In the genomic region with DNA sequence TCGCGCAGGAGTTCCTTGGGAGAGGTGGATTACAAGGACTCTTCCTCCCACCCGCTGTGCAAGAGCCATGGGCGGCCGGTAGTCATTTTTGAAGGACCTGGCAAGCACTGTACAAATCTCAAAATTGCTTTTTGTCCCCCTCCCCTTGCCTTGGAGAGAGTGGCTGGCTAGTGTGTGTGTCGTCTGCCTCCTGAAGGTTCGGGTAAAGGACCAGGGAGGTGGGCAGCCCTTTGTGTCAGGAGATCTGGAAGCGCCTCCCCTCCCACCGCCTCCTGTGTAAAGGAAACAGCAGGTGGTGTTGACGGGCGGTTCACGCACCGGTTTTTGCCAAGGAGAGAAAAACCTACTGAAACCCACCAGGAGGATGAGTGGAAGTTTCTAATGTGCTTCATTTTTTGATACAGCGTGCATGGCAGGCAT, we compare ENCODE assay signal across 1 cellular context.
TF ChIP-seq lines count a peak whose summit lies in the region.

No MANE protein-coding gene starts in this region.

TF ChIP-seq in liver, 16 proteins besides CTCF, POLR2A, EP300 and RAD21 (continued from another document):
- TF ChIP-seq, protein P1, sequence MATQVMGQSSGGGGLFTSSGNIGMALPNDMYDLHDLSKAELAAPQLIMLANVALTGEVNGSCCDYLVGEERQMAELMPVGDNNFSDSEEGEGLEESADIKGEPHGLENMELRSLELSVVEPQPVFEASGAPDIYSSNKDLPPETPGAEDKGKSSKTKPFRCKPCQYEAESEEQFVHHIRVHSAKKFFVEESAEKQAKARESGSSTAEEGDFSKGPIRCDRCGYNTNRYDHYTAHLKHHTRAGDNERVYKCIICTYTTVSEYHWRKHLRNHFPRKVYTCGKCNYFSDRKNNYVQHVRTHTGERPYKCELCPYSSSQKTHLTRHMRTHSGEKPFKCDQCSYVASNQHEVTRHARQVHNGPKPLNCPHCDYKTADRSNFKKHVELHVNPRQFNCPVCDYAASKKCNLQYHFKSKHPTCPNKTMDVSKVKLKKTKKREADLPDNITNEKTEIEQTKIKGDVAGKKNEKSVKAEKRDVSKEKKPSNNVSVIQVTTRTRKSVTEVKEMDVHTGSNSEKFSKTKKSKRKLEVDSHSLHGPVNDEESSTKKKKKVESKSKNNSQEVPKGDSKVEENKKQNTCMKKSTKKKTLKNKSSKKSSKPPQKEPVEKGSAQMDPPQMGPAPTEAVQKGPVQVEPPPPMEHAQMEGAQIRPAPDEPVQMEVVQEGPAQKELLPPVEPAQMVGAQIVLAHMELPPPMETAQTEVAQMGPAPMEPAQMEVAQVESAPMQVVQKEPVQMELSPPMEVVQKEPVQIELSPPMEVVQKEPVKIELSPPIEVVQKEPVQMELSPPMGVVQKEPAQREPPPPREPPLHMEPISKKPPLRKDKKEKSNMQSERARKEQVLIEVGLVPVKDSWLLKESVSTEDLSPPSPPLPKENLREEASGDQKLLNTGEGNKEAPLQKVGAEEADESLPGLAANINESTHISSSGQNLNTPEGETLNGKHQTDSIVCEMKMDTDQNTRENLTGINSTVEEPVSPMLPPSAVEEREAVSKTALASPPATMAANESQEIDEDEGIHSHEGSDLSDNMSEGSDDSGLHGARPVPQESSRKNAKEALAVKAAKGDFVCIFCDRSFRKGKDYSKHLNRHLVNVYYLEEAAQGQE (IDR thresholded peaks at IDR 0.05), result no peak
- TF ChIP-seq NR2F2 (IDR thresholded peaks at IDR 0.05), result no peak
- no peak for TF ChIP-seq FOXA1 (IDR thresholded peaks at IDR 0.05)
- TF ChIP-seq GABPA (IDR thresholded peaks at IDR 0.05 in 1 of 2, conservative IDR thresholded peaks at IDR 0.05 in 1 of 2), result no peak
- TF ChIP-seq RXRA (IDR thresholded peaks at IDR 0.05), result no peak
TF ChIP-seq in liver: peak in this region for 0.
